In genomic region chr1:36150296-36151132, GRCh38 we compare ENCODE assay signal across 8 cellular contexts. TPM values are rescaled to one million over a fixed set of nuclear protein-coding genes. Genes with fewer than 3 reads are reported as not detected.
DNase-seq lines count a peak whose midpoint lies in the region; ATAC-seq and TF ChIP-seq lines count a peak whose summit lies in the region.

No MANE protein-coding gene starts in this region.

- H3K4me1 ChIP-seq in SK-N-SH (ENCODE audit: control insufficient read depth in 1 of 2, insufficient read depth in 2 of 2, low read depth in 1 of 2, low read length in 1 of 2) (peaks cover 32 to 33% of the 10 kb centered on the region in 2 experiments), ovary (ENCODE audit: insufficient read depth) (peaks cover 6% of the 10 kb centered on the region), upper lobe of left lung (peaks cover 46 to 63% (median 52%) of the 10 kb centered on the region in 4 donors)

- peaks cover 19% of the 10 kb centered on the region for H3F3A ChIP-seq in SK-N-SH (replicated peaks; ENCODE audit: insufficient read depth)

- intact Hi-C loops in head of caudate nucleus (cut with DNase I) (loop anchor here (2.0 kb wide), 1 partner anchor 38 kb away; no protein-coding TSS in a partner anchor), ovary (cut with DNase I) (loop anchor here in 3 of 4 donors (5.0 to 10.0 kb wide), 4 partner anchors 37 to 274 kb away; partner anchors contain the start of gene THRAP3 (in 1 of the 3))

- peak overlapping the region; percentile 97 to 98 for H3K27ac ChIP-seq in SK-N-SH (ENCODE audit: low read depth in 2 of 2, low read length in 1 of 2)
- peak overlapping the region; percentile 72 to 74 for H3K27ac ChIP-seq in ovary
- peak overlapping the region; percentile 94 to 99 (median 98) for H3K27ac ChIP-seq in upper lobe of left lung

- DNase-seq in GDM1 (lab: John Stamatoyannopoulos, UW) (peak; percentile 69), HEK293T (ENCODE audit: extremely low spot score) (peak; percentile 71), NAMALWA (ENCODE audit: low spot score) (peak; percentile 82), SK-N-SH (peak; percentile 84), head of caudate nucleus (peak; percentile 57 to 96 (median 82)), ovary (peak; percentile 86 to 91 (median 87)), upper lobe of left lung (peak; percentile 86 to 98)
- peak; percentile 86 for DNase-seq in activated naive CD8-positive, alpha-beta T cell treated with anti-CD3 and anti-CD28 coated beads for 36 hours

- H3K27ac Mint-ChIP-seq in activated naive CD8-positive, alpha-beta T cell treated with anti-CD3 and anti-CD28 coated beads for 36 hours: peak overlapping the region; percentile 95

- H3K27me3 ChIP-seq in SK-N-SH (ENCODE audit: insufficient read depth) (no peaks in the 10 kb centered on the region), ovary (no peaks in the 10 kb centered on the region), upper lobe of left lung (no peaks in the 10 kb centered on the region)

- peak overlapping the region in 1 of 2 experiments; percentile 24; a peak in 1 of 4 replicates for H3K4me3 ChIP-seq in SK-N-SH (ENCODE audit: low read depth in 2 of 2, low read length in 1 of 2)
- no peak overlapping the region for H3K4me3 ChIP-seq in ovary
- H3K4me3 ChIP-seq in upper lobe of left lung: peak overlapping the region in 2 of 4 donors; percentile 22 to 32

- peak; percentile 86 to 94 for ATAC-seq in upper lobe of left lung (ENCODE audit: low FRiP score in 2 of 2)

- H2AFZ ChIP-seq in SK-N-SH (ENCODE audit: low read depth): peak overlapping the region; percentile 83

- H3K9me3 Mint-ChIP-seq in activated naive CD8-positive, alpha-beta T cell treated with anti-CD3 and anti-CD28 coated beads for 36 hours: no peaks in the 10 kb centered on the region

- H3K9me3 ChIP-seq in SK-N-SH (no peaks in the 10 kb centered on the region), ovary (no peaks in the 10 kb centered on the region), upper lobe of left lung (no peaks in the 10 kb centered on the region)

- TF ChIP-seq RAD21 in SK-N-SH (IDR thresholded peaks at IDR 0.05; ENCODE audit: low read length): peak; percentile 21

- CTCF ChIA-PET in HEK293T (lab: Yijun Ruan, JAX) (interaction anchor here (0.5 to 3.6 kb wide), 16 partner anchors 9 to 403 kb away, joined by 3 to 30 read pairs (median 4); partner anchors contain the start of gene OSCP1), SK-N-SH (lab: Yijun Ruan, JAX) (interaction anchor here (0.6 to 4.8 kb wide), 62 partner anchors 10 to 283 kb away, joined by 3 to 143 read pairs (median 6); partner anchors contain the start of genes SH3D21, TEKT2 and THRAP3)

- no peaks in the 10 kb centered on the region for H4K20me1 ChIP-seq in SK-N-SH (ENCODE audit: insufficient read depth)

- H3K9me2 ChIP-seq in SK-N-SH: no peaks in the 10 kb centered on the region

- TF ChIP-seq CTCF in SK-N-SH (IDR thresholded peaks at IDR 0.05) (no peak), ovary (IDR thresholded peaks at IDR 0.05) (no peak), upper lobe of left lung (IDR thresholded peaks at IDR 0.05) (peak in 1 of 6 experiments; percentile 11)

- POLR2A ChIA-PET in HEK293T (lab: Yijun Ruan, JAX) (interaction anchor here (0.9 to 4.4 kb wide), 14 partner anchors 11 to 300 kb away, joined by 3 to 42 read pairs (median 4); partner anchors contain the start of genes EVA1B, OSCP1 and THRAP3), SK-N-SH (lab: Yijun Ruan, JAX) (interaction anchor here (0.7 to 2.4 kb wide), 5 partner anchors 10 to 156 kb away, joined by 3 to 13 read pairs (median 5); partner anchors contain the start of gene SH3D21)

- WGBS in SK-N-SH (ENCODE audit: low lambda C conversion rate): 33% methylated on average over 8 of the region's 12 CpGs
- 2 to 6% (median 4%) methylated on average over 12 of the region's 12 CpGs for WGBS in ovary, 3 donors
- WGBS in upper lobe of left lung, 2 donors: 4 to 14% methylated on average over 4 to 11 of the region's 12 CpGs

- peaks cover 47% of the 10 kb centered on the region for H3K79me2 ChIP-seq in SK-N-SH (ENCODE audit: insufficient read depth)

- TF ChIP-seq POLR2A in ovary (IDR thresholded peaks at IDR 0.05) (no peak), upper lobe of left lung (IDR thresholded peaks at IDR 0.05) (peak in 3 of 4 donors; percentile 58 to 83 (median 73))

- H3K4me1 Mint-ChIP-seq in activated naive CD8-positive, alpha-beta T cell treated with anti-CD3 and anti-CD28 coated beads for 36 hours: peaks cover 59% of the 10 kb centered on the region

- TF ChIP-seq EP300 in SK-N-SH (IDR thresholded peaks at IDR 0.05; ENCODE audit: borderline replicate concordance in 1 of 2, low read depth in 1 of 2, low read length in 1 of 2): no peak; a peak in 1 of 4 replicates
- no peak for TF ChIP-seq EP300 in ovary (IDR thresholded peaks at IDR 0.05)
- peak in 1 of 4 donors; percentile 22 for TF ChIP-seq EP300 in upper lobe of left lung (IDR thresholded peaks at IDR 0.05)

- H3K36me3 ChIP-seq in SK-N-SH (replicated peaks in 1 of 2; ENCODE audit: control insufficient read depth in 1 of 2, insufficient read depth in 2 of 2, low read length in 1 of 2) (peaks cover 0 to 5% of the 10 kb centered on the region in 2 experiments), ovary (no peaks in the 10 kb centered on the region), upper lobe of left lung (peaks cover 0 to 4% (median 2%) of the 10 kb centered on the region in 4 donors)

- H3K36me3 Mint-ChIP-seq in activated naive CD8-positive, alpha-beta T cell treated with anti-CD3 and anti-CD28 coated beads for 36 hours: peaks cover 14% of the 10 kb centered on the region

- peak overlapping the region; percentile 79 for H3K4me2 ChIP-seq in SK-N-SH

- H3K9ac ChIP-seq in SK-N-SH: peak overlapping the region; percentile 74

- no peaks in the 10 kb centered on the region for H3K27me3 Mint-ChIP-seq in activated naive CD8-positive, alpha-beta T cell treated with anti-CD3 and anti-CD28 coated beads for 36 hours

- H3K4me3 Mint-ChIP-seq in activated naive CD8-positive, alpha-beta T cell treated with anti-CD3 and anti-CD28 coated beads for 36 hours: peak overlapping the region; percentile 93

TF ChIP-seq in HEK293T, 16 proteins besides CTCF, POLR2A, EP300 and RAD21:
- TF ChIP-seq PKNOX1 (IDR thresholded peaks at IDR 0.05): peak; percentile 87
- no peak for TF ChIP-seq BHLHE40 (IDR thresholded peaks at IDR 0.05; ENCODE audit: borderline replicate concordance)

TF ChIP-seq in SK-N-SH, 30 proteins besides CTCF, POLR2A, EP300 and RAD21 (continues in another document):
- TF ChIP-seq POLR2AphosphoS5 (IDR thresholded peaks at IDR 0.05; ENCODE audit: low read depth, low read length) (peak; percentile 80), FOSL2 (IDR thresholded peaks at IDR 0.05; ENCODE audit: borderline replicate concordance, low read depth) (peak; percentile 68; the same call in 1 of the 2 replicates), IRF3 (IDR thresholded peaks at IDR 0.05; ENCODE audit: low read depth, low read length) (no peak), SMC3 (IDR thresholded peaks at IDR 0.05; ENCODE audit: low read depth, low read length) (peak; percentile 44), MEF2A (IDR thresholded peaks at IDR 0.05; ENCODE audit: borderline replicate concordance, low read depth) (no peak), CHD2 (IDR thresholded peaks at IDR 0.05; ENCODE audit: low read length, partially characterized antibody) (peak; percentile 52), MAX (IDR thresholded peaks at IDR 0.05; ENCODE audit: low read depth) (no peak), SIN3A (IDR thresholded peaks at IDR 0.05; ENCODE audit: borderline replicate concordance, low read depth, low read length) (peak; percentile 95; the same call in 1 of the 2 replicates), MXI1 (IDR thresholded peaks at IDR 0.05; ENCODE audit: low read depth, low read length) (peak; percentile 84)

RNA-seq across cellular contexts. Expression of gene TRAPPC3, which starts 1.2 kb away (rescaled TPM):
- polyA plus RNA-seq in SK-N-SH (2012; rRNA removed) (149 and 169 TPM in 2 replicates), ovary (10 to 100 TPM; 44.0 to 94.6 TPM)
- 172 and 173 TPM in 2 replicates for polyA plus RNA-seq in SK-N-SH (2012; cell fraction: cytosol; rRNA removed)
- 83.1 and 92.3 TPM in 2 replicates for polyA plus RNA-seq in SK-N-SH (2012; cell fraction: nucleus; rRNA removed)
- 10 to 100 TPM; 58.0 to 59.4 TPM for total RNA-seq in activated naive CD8-positive, alpha-beta T cell treated with anti-CD3 and anti-CD28 coated beads for 36 hours
- total RNA-seq in ovary (10 to 100 TPM; 42.3 to 49.6 (median 45.2) TPM), upper lobe of left lung (100 to 1,000 TPM in 2 of 6 donors, 10 to 100 TPM in 4; 65.8 to 120 (median 75.5) TPM)

RNA-seq across cellular contexts. Expression of gene MAP7D1, which starts 5.4 kb away (rescaled TPM):
- 40.6 and 69.9 TPM in 2 replicates for polyA plus RNA-seq in SK-N-SH (2012; rRNA removed)
- 78.2 and 85.1 TPM in 2 replicates for polyA plus RNA-seq in SK-N-SH (2012; cell fraction: cytosol; rRNA removed)
- 137 and 148 TPM in 2 replicates for polyA plus RNA-seq in SK-N-SH (2012; cell fraction: nucleus; rRNA removed)
- total RNA-seq in activated naive CD8-positive, alpha-beta T cell treated with anti-CD3 and anti-CD28 coated beads for 36 hours: 100 to 1,000 TPM; 158 to 168 TPM
- total RNA-seq in ovary: 10 to 100 TPM; 34.9 to 99.1 (median 69.0) TPM
- 10 to 100 TPM; 31.4 to 44.3 TPM for polyA plus RNA-seq in ovary
- total RNA-seq in upper lobe of left lung: 100 to 1,000 TPM; 129 to 290 (median 153) TPM

RNA-seq across cellular contexts. Expression of gene COL8A2, which starts 25.5 kb away (rescaled TPM):
- polyA plus RNA-seq in SK-N-SH (2012; rRNA removed): 2.6 and 3.1 TPM in 2 replicates
- 1.6 and 2.6 TPM in 2 replicates for polyA plus RNA-seq in SK-N-SH (2012; cell fraction: cytosol; rRNA removed)
- 2.3 and 2.6 TPM in 2 replicates for polyA plus RNA-seq in SK-N-SH (2012; cell fraction: nucleus; rRNA removed)
- total RNA-seq in activated naive CD8-positive, alpha-beta T cell treated with anti-CD3 and anti-CD28 coated beads for 36 hours: 1 to 10 TPM; 1.8 to 1.9 TPM
- 1 to 10 TPM; 2.5 to 6.2 (median 4.1) TPM for total RNA-seq in ovary
- polyA plus RNA-seq in ovary: 1 to 10 TPM; 2.3 to 4.6 TPM
- total RNA-seq in upper lobe of left lung: 10 to 100 TPM in 3 of 6 donors, 1 to 10 TPM in 3; 2.5 to 20.8 (median 11.4) TPM
